In the genomic region with DNA sequence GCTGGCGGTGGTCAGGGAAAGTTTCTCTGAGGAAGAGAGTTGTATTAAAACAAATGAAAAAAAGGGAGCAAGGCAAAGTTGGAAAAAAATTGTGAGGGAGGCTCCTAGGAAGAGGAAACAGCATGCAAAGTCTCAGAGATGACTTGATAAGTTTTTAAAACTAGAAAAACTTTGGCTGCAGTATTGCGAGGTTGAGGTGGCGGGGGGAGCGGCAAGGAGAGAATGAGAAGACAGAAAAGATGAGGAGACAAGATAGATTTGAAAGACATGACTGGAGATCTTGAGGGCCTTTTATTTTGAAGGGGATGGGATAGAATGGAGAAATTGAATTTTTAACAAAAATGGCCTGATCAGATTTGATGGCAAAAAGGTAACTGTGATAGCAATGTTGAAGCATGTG, we compare ENCODE assay signal across 2 cellular contexts.
A peak's percentile ranks its signal among the peaks of the same experiment; 100 is the strongest.
TF ChIP-seq lines count a peak whose summit lies in the region.

No MANE protein-coding gene starts in this region.

TF ChIP-seq in HEK293, 187 proteins besides CTCF, POLR2A, EP300 and RAD21:
- TF ChIP-seq ZNF600 (tag by site-specific recombination; IDR thresholded peaks at IDR 0.05) = no peak
- peak; percentile 77 for TF ChIP-seq MYNN (tag by site-specific recombination; IDR thresholded peaks at IDR 0.05; ENCODE audit: borderline replicate concordance)

TF ChIP-seq in K562, 482 proteins besides CTCF, POLR2A, EP300 and RAD21 (continues in another document):
- TF ChIP-seq PTTG1 (tag; IDR thresholded peaks at IDR 0.05; ENCODE audit: low read depth) (no peak), SRF (CRISPR knock-in tag; IDR thresholded peaks at IDR 0.05) (no peak), MIER1 (IDR thresholded peaks at IDR 0.05; ENCODE audit: low read depth) (no peak), MCM2 (IDR thresholded peaks at IDR 0.05; ENCODE audit: low read depth) (no peak), ZEB2 (IDR thresholded peaks at IDR 0.05) (0 out of 2 replicates have a peak, but pooled peaks have one; percentile 14), POLR2G (IDR thresholded peaks at IDR 0.05; ENCODE audit: low read depth, low read length) (no peak), ZNF316 (IDR thresholded peaks at IDR 0.05) (peak; percentile 7; the same call in 1 of the 2 replicates), ERF (CRISPR knock-in tag; IDR thresholded peaks at IDR 0.05) (no peak), ZNF184 (CRISPR knock-in tag; IDR thresholded peaks at IDR 0.05) (no peak), L3MBTL2 (IDR thresholded peaks at IDR 0.05) (no peak), DPF2 (IDR thresholded peaks at IDR 0.05) (peak; percentile 53), CHD1 (IDR thresholded peaks at IDR 0.05; ENCODE audit: low read length) (no peak), ZNF766 (CRISPR knock-in tag; conservative IDR thresholded peaks at IDR 0.05) (no peak), MTA1 (IDR thresholded peaks at IDR 0.05; ENCODE audit: borderline replicate concordance) (no peak), CEBPG (CRISPR knock-in tag; IDR thresholded peaks at IDR 0.05) (no peak), CEBPG (tag; conservative IDR thresholded peaks at IDR 0.05 in 1 of 2, IDR thresholded peaks at IDR 0.05 in 1 of 2) (no peak), ZFX (CRISPR knock-in tag; IDR thresholded peaks at IDR 0.05) (no peak), ZSCAN29 (IDR thresholded peaks at IDR 0.05) (no peak), CBX5 (IDR thresholded peaks at IDR 0.05; ENCODE audit: borderline replicate concordance, low read depth) (no peak), BMI1 (IDR thresholded peaks at IDR 0.05; ENCODE audit: low read length) (no peak), POLR2H (tag; IDR thresholded peaks at IDR 0.05; ENCODE audit: low read depth) (no peak), SMARCA4 (IDR thresholded peaks at IDR 0.05) (peak; percentile 62), ZNF780A (CRISPR knock-in tag; IDR thresholded peaks at IDR 0.05) (no peak), POU5F1 (IDR thresholded peaks at IDR 0.05; ENCODE audit: borderline replicate concordance, low read depth, low read length, partially characterized antibody) (no peak), IFI16 (CRISPR knock-in tag; IDR thresholded peaks at IDR 0.05) (no peak), EGR1 (conservative IDR thresholded peaks at IDR 0.05) (no peak), HEY1 (CRISPR knock-in tag; IDR thresholded peaks at IDR 0.05; ENCODE audit: borderline replicate concordance) (no peak), ZNF445 (CRISPR knock-in tag; IDR thresholded peaks at IDR 0.05; ENCODE audit: low read depth) (no peak), PCBP2 (IDR thresholded peaks at IDR 0.05; ENCODE audit: low read depth, low read length, poor library complexity, severe bottlenecking) (no peak), MEIS2 (IDR thresholded peaks at IDR 0.05; ENCODE audit: partially characterized antibody) (peak; percentile 37), NELFE (IDR thresholded peaks at IDR 0.05; ENCODE audit: insufficient read depth, insufficient read length) (no peak), NCOA4 (IDR thresholded peaks at IDR 0.05; ENCODE audit: partially characterized antibody) (no peak), HDAC2 (IDR thresholded peaks at IDR 0.05) (no peak)
- TF ChIP-seq, protein P1, sequence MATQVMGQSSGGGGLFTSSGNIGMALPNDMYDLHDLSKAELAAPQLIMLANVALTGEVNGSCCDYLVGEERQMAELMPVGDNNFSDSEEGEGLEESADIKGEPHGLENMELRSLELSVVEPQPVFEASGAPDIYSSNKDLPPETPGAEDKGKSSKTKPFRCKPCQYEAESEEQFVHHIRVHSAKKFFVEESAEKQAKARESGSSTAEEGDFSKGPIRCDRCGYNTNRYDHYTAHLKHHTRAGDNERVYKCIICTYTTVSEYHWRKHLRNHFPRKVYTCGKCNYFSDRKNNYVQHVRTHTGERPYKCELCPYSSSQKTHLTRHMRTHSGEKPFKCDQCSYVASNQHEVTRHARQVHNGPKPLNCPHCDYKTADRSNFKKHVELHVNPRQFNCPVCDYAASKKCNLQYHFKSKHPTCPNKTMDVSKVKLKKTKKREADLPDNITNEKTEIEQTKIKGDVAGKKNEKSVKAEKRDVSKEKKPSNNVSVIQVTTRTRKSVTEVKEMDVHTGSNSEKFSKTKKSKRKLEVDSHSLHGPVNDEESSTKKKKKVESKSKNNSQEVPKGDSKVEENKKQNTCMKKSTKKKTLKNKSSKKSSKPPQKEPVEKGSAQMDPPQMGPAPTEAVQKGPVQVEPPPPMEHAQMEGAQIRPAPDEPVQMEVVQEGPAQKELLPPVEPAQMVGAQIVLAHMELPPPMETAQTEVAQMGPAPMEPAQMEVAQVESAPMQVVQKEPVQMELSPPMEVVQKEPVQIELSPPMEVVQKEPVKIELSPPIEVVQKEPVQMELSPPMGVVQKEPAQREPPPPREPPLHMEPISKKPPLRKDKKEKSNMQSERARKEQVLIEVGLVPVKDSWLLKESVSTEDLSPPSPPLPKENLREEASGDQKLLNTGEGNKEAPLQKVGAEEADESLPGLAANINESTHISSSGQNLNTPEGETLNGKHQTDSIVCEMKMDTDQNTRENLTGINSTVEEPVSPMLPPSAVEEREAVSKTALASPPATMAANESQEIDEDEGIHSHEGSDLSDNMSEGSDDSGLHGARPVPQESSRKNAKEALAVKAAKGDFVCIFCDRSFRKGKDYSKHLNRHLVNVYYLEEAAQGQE (CRISPR knock-in tag; IDR thresholded peaks at IDR 0.05; ENCODE audit: low read depth) = no peak
- TF ChIP-seq, protein P2, sequence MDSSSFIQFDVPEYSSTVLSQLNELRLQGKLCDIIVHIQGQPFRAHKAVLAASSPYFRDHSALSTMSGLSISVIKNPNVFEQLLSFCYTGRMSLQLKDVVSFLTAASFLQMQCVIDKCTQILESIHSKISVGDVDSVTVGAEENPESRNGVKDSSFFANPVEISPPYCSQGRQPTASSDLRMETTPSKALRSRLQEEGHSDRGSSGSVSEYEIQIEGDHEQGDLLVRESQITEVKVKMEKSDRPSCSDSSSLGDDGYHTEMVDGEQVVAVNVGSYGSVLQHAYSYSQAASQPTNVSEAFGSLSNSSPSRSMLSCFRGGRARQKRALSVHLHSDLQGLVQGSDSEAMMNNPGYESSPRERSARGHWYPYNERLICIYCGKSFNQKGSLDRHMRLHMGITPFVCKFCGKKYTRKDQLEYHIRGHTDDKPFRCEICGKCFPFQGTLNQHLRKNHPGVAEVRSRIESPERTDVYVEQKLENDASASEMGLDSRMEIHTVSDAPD (CRISPR knock-in tag; IDR thresholded peaks at IDR 0.05) = no peak
- TF ChIP-seq, protein P3, sequence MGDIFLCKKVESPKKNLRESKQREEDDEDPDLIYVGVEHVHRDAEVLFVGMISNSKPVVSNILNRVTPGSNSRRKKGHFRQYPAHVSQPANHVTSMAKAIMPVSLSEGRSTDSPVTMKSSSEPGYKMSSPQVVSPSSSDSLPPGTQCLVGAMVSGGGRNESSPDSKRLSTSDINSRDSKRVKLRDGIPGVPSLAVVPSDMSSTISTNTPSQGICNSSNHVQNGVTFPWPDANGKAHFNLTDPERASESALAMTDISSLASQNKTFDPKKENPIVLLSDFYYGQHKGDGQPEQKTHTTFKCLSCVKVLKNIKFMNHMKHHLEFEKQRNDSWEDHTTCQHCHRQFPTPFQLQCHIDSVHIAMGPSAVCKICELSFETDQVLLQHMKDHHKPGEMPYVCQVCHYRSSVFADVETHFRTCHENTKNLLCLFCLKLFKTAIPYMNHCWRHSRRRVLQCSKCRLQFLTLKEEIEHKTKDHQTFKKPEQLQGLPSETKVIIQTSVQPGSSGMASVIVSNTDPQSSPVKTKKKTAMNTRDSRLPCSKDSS (IDR thresholded peaks at IDR 0.05; ENCODE audit: low read depth, partially characterized antibody) = no peak
- TF ChIP-seq, protein P4, sequence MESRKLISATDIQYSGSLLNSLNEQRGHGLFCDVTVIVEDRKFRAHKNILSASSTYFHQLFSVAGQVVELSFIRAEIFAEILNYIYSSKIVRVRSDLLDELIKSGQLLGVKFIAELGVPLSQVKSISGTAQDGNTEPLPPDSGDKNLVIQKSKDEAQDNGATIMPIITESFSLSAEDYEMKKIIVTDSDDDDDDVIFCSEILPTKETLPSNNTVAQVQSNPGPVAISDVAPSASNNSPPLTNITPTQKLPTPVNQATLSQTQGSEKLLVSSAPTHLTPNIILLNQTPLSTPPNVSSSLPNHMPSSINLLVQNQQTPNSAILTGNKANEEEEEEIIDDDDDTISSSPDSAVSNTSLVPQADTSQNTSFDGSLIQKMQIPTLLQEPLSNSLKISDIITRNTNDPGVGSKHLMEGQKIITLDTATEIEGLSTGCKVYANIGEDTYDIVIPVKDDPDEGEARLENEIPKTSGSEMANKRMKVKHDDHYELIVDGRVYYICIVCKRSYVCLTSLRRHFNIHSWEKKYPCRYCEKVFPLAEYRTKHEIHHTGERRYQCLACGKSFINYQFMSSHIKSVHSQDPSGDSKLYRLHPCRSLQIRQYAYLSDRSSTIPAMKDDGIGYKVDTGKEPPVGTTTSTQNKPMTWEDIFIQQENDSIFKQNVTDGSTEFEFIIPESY (CRISPR knock-in tag; IDR thresholded peaks at IDR 0.05) = no peak
- TF ChIP-seq, protein P5, sequence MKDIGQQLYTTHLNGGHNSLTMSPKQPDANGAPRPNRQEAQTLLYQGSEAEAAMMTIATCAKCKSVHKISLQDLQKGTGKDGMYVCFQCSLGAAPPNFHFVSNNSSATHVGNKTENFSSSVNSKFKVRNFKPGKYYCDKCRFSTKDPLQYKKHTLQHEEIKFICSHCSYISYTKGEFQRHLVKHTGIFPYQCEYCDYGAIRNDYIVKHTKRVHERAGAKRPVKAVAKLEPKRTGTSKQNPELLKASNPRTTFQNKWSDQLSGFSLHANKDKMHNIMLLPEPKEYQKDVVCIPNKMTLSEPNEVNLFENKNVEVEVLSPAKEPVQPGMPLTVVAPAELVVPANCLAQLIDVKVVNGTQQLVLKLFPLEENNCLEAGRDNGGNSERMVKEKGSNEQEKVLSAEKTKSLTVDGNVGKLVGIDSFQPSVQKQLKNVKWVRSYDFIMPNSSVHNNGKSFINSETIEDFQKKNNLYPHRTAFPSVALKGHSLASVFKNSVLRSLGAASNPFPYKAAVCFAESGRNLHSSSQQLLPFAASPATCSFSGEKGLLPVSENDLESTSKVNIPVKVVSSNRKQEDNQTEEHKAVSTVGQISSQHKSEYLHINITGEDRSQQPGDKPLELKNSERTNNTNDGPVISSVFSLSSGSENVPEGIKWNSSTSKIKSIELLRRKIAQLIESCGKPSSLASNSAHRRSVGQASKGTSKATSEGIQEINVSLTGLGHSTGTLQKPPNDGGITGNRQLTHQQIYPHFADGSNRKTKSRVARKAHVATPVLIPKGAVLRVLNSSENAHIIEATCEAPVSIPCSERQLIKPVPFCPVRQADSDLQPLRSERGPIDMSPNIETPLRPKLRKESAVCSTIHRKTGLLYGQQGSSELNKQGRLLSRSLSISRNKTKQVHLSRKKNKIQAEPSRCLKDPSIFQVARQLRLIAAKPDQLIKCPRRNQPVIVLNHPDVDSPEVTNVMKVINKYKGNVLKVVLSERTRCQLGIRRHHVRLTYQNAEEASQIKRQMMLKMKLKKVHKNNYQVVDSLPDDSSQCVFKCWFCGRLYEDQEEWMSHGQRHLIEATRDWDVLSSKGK (CRISPR knock-in tag; IDR thresholded peaks at IDR 0.05) = no peak
- TF ChIP-seq, protein P6, sequence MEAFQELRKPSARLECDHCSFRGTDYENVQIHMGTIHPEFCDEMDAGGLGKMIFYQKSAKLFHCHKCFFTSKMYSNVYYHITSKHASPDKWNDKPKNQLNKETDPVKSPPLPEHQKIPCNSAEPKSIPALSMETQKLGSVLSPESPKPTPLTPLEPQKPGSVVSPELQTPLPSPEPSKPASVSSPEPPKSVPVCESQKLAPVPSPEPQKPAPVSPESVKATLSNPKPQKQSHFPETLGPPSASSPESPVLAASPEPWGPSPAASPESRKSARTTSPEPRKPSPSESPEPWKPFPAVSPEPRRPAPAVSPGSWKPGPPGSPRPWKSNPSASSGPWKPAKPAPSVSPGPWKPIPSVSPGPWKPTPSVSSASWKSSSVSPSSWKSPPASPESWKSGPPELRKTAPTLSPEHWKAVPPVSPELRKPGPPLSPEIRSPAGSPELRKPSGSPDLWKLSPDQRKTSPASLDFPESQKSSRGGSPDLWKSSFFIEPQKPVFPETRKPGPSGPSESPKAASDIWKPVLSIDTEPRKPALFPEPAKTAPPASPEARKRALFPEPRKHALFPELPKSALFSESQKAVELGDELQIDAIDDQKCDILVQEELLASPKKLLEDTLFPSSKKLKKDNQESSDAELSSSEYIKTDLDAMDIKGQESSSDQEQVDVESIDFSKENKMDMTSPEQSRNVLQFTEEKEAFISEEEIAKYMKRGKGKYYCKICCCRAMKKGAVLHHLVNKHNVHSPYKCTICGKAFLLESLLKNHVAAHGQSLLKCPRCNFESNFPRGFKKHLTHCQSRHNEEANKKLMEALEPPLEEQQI (IDR thresholded peaks at IDR 0.05) = no peak
- TF ChIP-seq, protein P7, sequence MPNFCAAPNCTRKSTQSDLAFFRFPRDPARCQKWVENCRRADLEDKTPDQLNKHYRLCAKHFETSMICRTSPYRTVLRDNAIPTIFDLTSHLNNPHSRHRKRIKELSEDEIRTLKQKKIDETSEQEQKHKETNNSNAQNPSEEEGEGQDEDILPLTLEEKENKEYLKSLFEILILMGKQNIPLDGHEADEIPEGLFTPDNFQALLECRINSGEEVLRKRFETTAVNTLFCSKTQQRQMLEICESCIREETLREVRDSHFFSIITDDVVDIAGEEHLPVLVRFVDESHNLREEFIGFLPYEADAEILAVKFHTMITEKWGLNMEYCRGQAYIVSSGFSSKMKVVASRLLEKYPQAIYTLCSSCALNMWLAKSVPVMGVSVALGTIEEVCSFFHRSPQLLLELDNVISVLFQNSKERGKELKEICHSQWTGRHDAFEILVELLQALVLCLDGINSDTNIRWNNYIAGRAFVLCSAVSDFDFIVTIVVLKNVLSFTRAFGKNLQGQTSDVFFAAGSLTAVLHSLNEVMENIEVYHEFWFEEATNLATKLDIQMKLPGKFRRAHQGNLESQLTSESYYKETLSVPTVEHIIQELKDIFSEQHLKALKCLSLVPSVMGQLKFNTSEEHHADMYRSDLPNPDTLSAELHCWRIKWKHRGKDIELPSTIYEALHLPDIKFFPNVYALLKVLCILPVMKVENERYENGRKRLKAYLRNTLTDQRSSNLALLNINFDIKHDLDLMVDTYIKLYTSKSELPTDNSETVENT (CRISPR knock-in tag; IDR thresholded peaks at IDR 0.05) = no peak
- TF ChIP-seq, protein P8, sequence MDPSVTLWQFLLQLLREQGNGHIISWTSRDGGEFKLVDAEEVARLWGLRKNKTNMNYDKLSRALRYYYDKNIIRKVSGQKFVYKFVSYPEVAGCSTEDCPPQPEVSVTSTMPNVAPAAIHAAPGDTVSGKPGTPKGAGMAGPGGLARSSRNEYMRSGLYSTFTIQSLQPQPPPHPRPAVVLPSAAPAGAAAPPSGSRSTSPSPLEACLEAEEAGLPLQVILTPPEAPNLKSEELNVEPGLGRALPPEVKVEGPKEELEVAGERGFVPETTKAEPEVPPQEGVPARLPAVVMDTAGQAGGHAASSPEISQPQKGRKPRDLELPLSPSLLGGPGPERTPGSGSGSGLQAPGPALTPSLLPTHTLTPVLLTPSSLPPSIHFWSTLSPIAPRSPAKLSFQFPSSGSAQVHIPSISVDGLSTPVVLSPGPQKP (CRISPR knock-in tag; IDR thresholded peaks at IDR 0.05) = no peak
- TF ChIP-seq, protein P9, sequence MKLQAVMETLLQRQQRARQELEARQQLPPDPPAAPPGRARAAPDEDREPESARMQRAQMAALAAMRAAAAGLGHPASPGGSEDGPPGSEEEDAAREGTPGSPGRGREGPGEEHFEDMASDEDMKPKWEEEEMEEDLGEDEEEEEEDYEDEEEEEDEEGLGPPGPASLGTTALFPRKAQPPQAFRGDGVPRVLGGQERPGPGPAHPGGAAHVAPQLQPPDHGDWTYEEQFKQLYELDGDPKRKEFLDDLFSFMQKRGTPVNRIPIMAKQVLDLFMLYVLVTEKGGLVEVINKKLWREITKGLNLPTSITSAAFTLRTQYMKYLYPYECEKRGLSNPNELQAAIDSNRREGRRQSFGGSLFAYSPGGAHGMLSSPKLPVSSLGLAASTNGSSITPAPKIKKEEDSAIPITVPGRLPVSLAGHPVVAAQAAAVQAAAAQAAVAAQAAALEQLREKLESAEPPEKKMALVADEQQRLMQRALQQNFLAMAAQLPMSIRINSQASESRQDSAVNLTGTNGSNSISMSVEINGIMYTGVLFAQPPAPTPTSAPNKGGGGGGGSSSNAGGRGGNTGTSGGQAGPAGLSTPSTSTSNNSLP (IDR thresholded peaks at IDR 0.05; ENCODE audit: borderline replicate concordance, low read depth, low read length) = 0 out of 2 replicates have a peak, but pooled peaks have one; percentile 37
